8 cellular contexts compared by ENCODE assay signal in the genomic region with DNA sequence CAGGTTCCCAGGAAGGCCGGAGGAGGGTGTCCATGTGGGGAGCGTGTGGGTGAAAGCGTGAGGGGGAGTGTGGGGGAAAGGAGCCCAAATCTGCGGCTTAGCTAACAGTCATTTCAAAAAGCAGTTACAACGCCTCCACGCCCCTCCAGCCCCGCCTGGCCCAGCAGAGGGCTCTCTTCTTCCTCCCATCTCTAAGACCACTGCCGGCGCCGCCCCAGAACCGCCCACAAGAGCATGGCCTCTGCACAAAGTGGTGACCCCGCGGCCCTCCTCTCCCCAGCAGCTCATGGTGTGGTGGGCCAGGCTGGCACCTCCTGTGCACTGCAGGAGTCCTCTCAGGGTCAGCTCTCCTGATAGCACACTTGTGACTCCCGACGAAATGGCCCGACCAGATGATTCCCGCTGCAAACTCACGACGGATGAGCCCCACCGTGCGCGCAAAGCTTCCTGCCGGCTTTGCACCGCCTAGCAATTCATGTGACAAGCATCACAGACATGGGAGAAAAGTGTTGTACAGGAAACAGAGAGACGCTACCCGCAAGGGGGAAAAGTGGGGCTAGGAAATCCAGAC. TPM values are rescaled to one million over a fixed set of nuclear protein-coding genes. Genes with fewer than 3 reads are reported as not detected.
DNase-seq lines count a peak whose midpoint lies in the region; ATAC-seq and TF ChIP-seq lines count a peak whose summit lies in the region.

No MANE protein-coding gene starts in this region.

- DNase-seq in 8988T (peak; percentile 43), NCI-H460 (ENCODE audit: extremely low read depth, low read depth) (peak; percentile 85), memory B cell (ENCODE audit: low spot score in 2 of 2) (peak; percentile 77 to 80)
- DNase-seq in activated CD8-positive, alpha-beta T cell treated with anti-CD3 and anti-CD28 coated beads for 36 hours = peak; percentile 97
- peak; percentile 60 for DNase-seq in effector CD8-positive, alpha-beta T cell (lab: John Stamatoyannopoulos, UW)
- DNase-seq in stimulated activated CD8-positive, alpha-beta memory T cell treated with anti-CD3 and anti-CD28 coated beads, Interleukin-12 subunit alpha, Interleukin-12 subunit beta, amount 100 ng/mL, for 1 hour (ENCODE audit: low read depth) = peak; percentile 78

- no peaks in the 10 kb centered on the region for H3K27me3 Mint-ChIP-seq in activated CD8-positive, alpha-beta T cell treated with anti-CD3 and anti-CD28 coated beads for 36 hours
- H3K27me3 Mint-ChIP-seq in memory B cell = no peaks in the 10 kb centered on the region

- peaks cover 8% of the 10 kb centered on the region for H3K9me3 Mint-ChIP-seq in activated CD8-positive, alpha-beta T cell treated with anti-CD3 and anti-CD28 coated beads for 36 hours
- peaks cover 6% of the 10 kb centered on the region for H3K9me3 Mint-ChIP-seq in memory B cell

- ATAC-seq in GM18508 (IDR thresholded peaks at IDR 0.05; ENCODE audit: insufficient read depth, unreplicated experiment) = peak; percentile 96
- ATAC-seq in HG02970 (IDR thresholded peaks at IDR 0.05; ENCODE audit: low FRiP score, unreplicated experiment) = peak; percentile 96
- peak; percentile 97 for ATAC-seq in activated CD8-positive, alpha-beta T cell treated with anti-CD3 and anti-CD28 coated beads for 36 hours
- ATAC-seq in memory B cell (ENCODE audit: low read depth) = peak; percentile 98

- H3K4me1 Mint-ChIP-seq in activated CD8-positive, alpha-beta T cell treated with anti-CD3 and anti-CD28 coated beads for 36 hours (ENCODE audit: low read depth) = peaks cover 17% of the 10 kb centered on the region
- peaks cover 11% of the 10 kb centered on the region for H3K4me1 Mint-ChIP-seq in memory B cell

- POLR2A ChIA-PET in activated CD8-positive, alpha-beta T cell treated with anti-CD3 and anti-CD28 coated beads for 36 hours (lab: Charles Lee) = interaction anchor here (0.5 to 2.5 kb wide), 12 partner anchors 13 to 118 kb away, joined by 3 to 12 read pairs (median 4); a partner anchor contains a TSS

- H3K4me3 Mint-ChIP-seq in activated CD8-positive, alpha-beta T cell treated with anti-CD3 and anti-CD28 coated beads for 36 hours = peak overlapping the region; percentile 83
- peak overlapping the region; percentile 95 for H3K4me3 Mint-ChIP-seq in memory B cell

- intact Hi-C loops in activated CD8-positive, alpha-beta T cell treated with anti-CD3 and anti-CD28 coated beads for 36 hours (cut with micrococcal nuclease) = loop anchor here (1.0 to 5.0 kb wide), 2 partner anchors 95 to 118 kb away; a partner anchor contains a TSS

- H3K36me3 Mint-ChIP-seq in activated CD8-positive, alpha-beta T cell treated with anti-CD3 and anti-CD28 coated beads for 36 hours (ENCODE audit: low read depth) = no peaks in the 10 kb centered on the region
- H3K36me3 Mint-ChIP-seq in memory B cell = no peaks in the 10 kb centered on the region

- H3K27ac Mint-ChIP-seq in activated CD8-positive, alpha-beta T cell treated with anti-CD3 and anti-CD28 coated beads for 36 hours = peak overlapping the region; percentile 94
- peak overlapping the region; percentile 88 for H3K27ac Mint-ChIP-seq in memory B cell

- CTCF ChIA-PET in activated CD8-positive, alpha-beta T cell treated with anti-CD3 and anti-CD28 coated beads for 36 hours (lab: Charles Lee) = interaction anchor here (0.8 to 6.5 kb wide), 21 partner anchors 9 to 167 kb away, joined by 3 to 171 read pairs (median 5); a partner anchor contains a TSS

- peak; percentile 53 for TF ChIP-seq CTCF in activated CD8-positive, alpha-beta T cell treated with anti-CD3 and anti-CD28 coated beads for 36 hours (IDR thresholded peaks at IDR 0.05)

RNA-seq across cellular contexts. Expression of a gene that starts 12.4 kb away (rescaled TPM):
- total RNA-seq in NCI-H460 (2014; rRNA removed; shearing (Covaris generic)) = 22.1 and 28.2 TPM in 2 replicates
- 30.9 and 35.7 TPM in 2 replicates for polyA plus RNA-seq in NCI-H460 (2014; cell fraction: nucleus; rRNA removed)
- total RNA-seq in activated CD8-positive, alpha-beta T cell treated with anti-CD3 and anti-CD28 coated beads for 36 hours = 10 to 100 TPM; 37.1 to 43.5 TPM

RNA-seq across cellular contexts. Expression of a gene that starts 37.1 kb away (rescaled TPM):
- total RNA-seq in NCI-H460 (2014; rRNA removed; shearing (Covaris generic)) = not detected in 2 replicates
- polyA plus RNA-seq in NCI-H460 (2014; cell fraction: nucleus; rRNA removed) = not detected in 2 replicates
- total RNA-seq in activated CD8-positive, alpha-beta T cell treated with anti-CD3 and anti-CD28 coated beads for 36 hours = under 1 TPM in 1 of 2 experiments, not detected in 1; 0.95 TPM

RNA-seq across cellular contexts. Expression of a gene that starts 43.5 kb away (rescaled TPM):
- 0.12 TPM in 1 of 2 replicates, not detected in the other for total RNA-seq in NCI-H460 (2014; rRNA removed; shearing (Covaris generic))
- polyA plus RNA-seq in NCI-H460 (2014; cell fraction: nucleus; rRNA removed) = not detected in 2 replicates
- total RNA-seq in activated CD8-positive, alpha-beta T cell treated with anti-CD3 and anti-CD28 coated beads for 36 hours = under 1 TPM; 0.74 to 0.83 TPM

RNA-seq across cellular contexts. Expression of a gene that starts 43.6 kb away (rescaled TPM):
- total RNA-seq in NCI-H460 (2014; rRNA removed; shearing (Covaris generic)) = 0.05 TPM in 1 of 2 replicates, not detected in the other
- 0.03 and 0.04 TPM in 2 replicates for polyA plus RNA-seq in NCI-H460 (2014; cell fraction: nucleus; rRNA removed)
- total RNA-seq in activated CD8-positive, alpha-beta T cell treated with anti-CD3 and anti-CD28 coated beads for 36 hours = under 1 TPM; 0.09 to 0.20 TPM

Comparison
In these comparisons a context has a peak if more than half of its experiments do, and no peak if none do; other contexts are left out.
1. Peak in every context shown above with its lines: DNase-seq and ATAC-seq.
2. DNase-seq: peak in every context shown above with its lines; median percentile 97 in activated CD8-positive, alpha-beta T cell treated with anti-CD3 and anti-CD28 coated beads for 36 hours; 85 in NCI-H460; 78 in memory B cell; 78 in stimulated activated CD8-positive, alpha-beta memory T cell treated with anti-CD3 and anti-CD28 coated beads, Interleukin-12 subunit alpha, Interleukin-12 subunit beta, amount 100 ng/mL, for 1 hour; 60 in effector CD8-positive, alpha-beta T cell; 43 in 8988T.